In the genomic region with DNA sequence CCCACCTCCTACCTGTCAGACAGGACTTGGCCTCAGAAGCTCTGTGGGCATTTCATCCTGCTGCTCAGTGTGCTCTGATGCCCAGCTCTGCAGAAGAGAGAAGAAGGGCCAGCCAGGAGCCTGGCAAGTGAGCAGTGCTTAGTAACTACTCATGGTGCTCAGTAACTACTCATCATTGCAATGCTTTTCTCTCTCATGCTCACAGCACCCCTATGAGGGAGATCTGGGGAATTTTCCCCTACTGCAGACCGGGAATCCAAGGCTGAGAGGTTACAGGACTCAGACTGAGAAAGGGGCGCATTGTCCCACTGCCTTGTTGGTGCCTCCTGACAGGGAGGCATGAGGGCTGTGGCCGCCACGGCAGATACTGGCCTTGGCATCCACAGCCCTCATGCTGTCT, we compare ENCODE assay signal across 15 cellular contexts.
DNase-seq lines count a peak whose midpoint lies in the region; ATAC-seq and TF ChIP-seq lines count a peak whose summit lies in the region.
"Had no signal": no experiment of that assay in that cellular context is flagged by ENCODE, and none has a peak within 500 bp of the region (broad histone marks: within the 10 kb centered on the region; RNA-seq: fewer than 3 reads in every experiment).

No MANE protein-coding gene starts in this region.

- H3K27ac ChIP-seq in AG04450 (ENCODE audit: low read depth, low read length) = no peak overlapping the region
- H3K27ac ChIP-seq: uterus had no signal

- peaks cover 17% of the 10 kb centered on the region for H3K9me3 ChIP-seq in AG04450 (ENCODE audit: control insufficient read depth, insufficient read depth, low read length)
- H3K9me3 ChIP-seq: uterus had no signal

- in situ Hi-C loops in G401 (cut with HindIII; ENCODE audit: low sequenced_read_pairs) = no loop called here

- H3K9me3 Mint-ChIP-seq in natural killer cell = no peaks in the 10 kb centered on the region

- CTCF ChIA-PET in AG04450 (lab: Charles Lee) = interaction anchor here (0.5 to 1.4 kb wide), 5 partner anchors 16 to 723 kb away, joined by 3 to 4 read pairs (median 3); no protein-coding TSS in a partner anchor

- POLR2A ChIA-PET in AG04450 (lab: Yijun Ruan, JAX) = no interaction called here

- no peak overlapping the region for H3K27ac Mint-ChIP-seq in natural killer cell
- H3K27ac Mint-ChIP-seq: activated CD8-positive, alpha-beta memory T cell treated with anti-CD3 and anti-CD28 coated beads, Interleukin-2, amount 10 ng/mL, durations not matched to agents 7 days and 5 days; nephron progenitor cell had no signal

- H3K4me3 Mint-ChIP-seq in natural killer cell = no peak overlapping the region
- H3K4me3 Mint-ChIP-seq: activated CD8-positive, alpha-beta memory T cell treated with anti-CD3 and anti-CD28 coated beads, Interleukin-2, amount 10 ng/mL, durations not matched to agents 7 days and 5 days; nephron progenitor cell had no signal

- H3K36me3 Mint-ChIP-seq in natural killer cell = no peaks in the 10 kb centered on the region
- H3K36me3 Mint-ChIP-seq: activated CD8-positive, alpha-beta memory T cell treated with anti-CD3 and anti-CD28 coated beads, Interleukin-2, amount 10 ng/mL, durations not matched to agents 7 days and 5 days had no signal

- H3K4me3 ChIP-seq in AG04450 (ENCODE audit: low read depth, low read length) = no peak overlapping the region
- H3K4me3 ChIP-seq in choroid plexus epithelial cell (ENCODE audit: low read depth, low read length) = no peak overlapping the region
- H3K4me3 ChIP-seq: uterus had no signal

- no peak for DNase-seq in AG04450 (ENCODE audit: low read depth, low spot score)
- peak; percentile 13 for DNase-seq in HT1080 (ENCODE audit: low read depth)
- DNase-seq in choroid plexus epithelial cell (ENCODE audit: low read depth) = peak; percentile 62
- peak; percentile 34 for DNase-seq in islet precursor cell
- no peak for DNase-seq in RKO (ENCODE audit: low spot score)
- DNase-seq in G401 (ENCODE audit: low spot score) = no peak
- no peak for DNase-seq in natural killer cell
- DNase-seq in inferior parietal cortex (ENCODE audit: extremely low spot score) = no peak
- DNase-seq: activated CD8-positive, alpha-beta memory T cell treated with anti-CD3 and anti-CD28 coated beads, Interleukin-2, amount 10 ng/mL, durations not matched to agents 7 days and 5 days; C1 segment of cervical spinal cord; MV-4-11; NCI-H2227 treated with DMSO at 0.1 percent for 48 hours; nephron progenitor cell; RPMI8226; uterus had no signal

- no peaks in the 10 kb centered on the region for H3K4me1 Mint-ChIP-seq in natural killer cell
- H3K4me1 Mint-ChIP-seq: activated CD8-positive, alpha-beta memory T cell treated with anti-CD3 and anti-CD28 coated beads, Interleukin-2, amount 10 ng/mL, durations not matched to agents 7 days and 5 days had no signal

- TF ChIP-seq CTCF in AG04450 (IDR thresholded peaks at IDR 0.05; ENCODE audit: low read depth, low read length) (peak; percentile 47), choroid plexus epithelial cell (conservative IDR thresholded peaks at IDR 0.05; ENCODE audit: low read depth, low read length) (peak; percentile 55), natural killer cell (IDR thresholded peaks at IDR 0.05) (no peak)

- peaks cover 3% of the 10 kb centered on the region for H3K27me3 ChIP-seq in AG04450 (ENCODE audit: control insufficient read depth, insufficient read depth, low read length)

- ATAC-seq in natural killer cell = no peak
- ATAC-seq: activated CD8-positive, alpha-beta memory T cell treated with anti-CD3 and anti-CD28 coated beads, Interleukin-2, amount 10 ng/mL, durations not matched to agents 7 days and 5 days had no signal

- peaks cover 9 to 50% of the 10 kb centered on the region in 2 donors for H3K27me3 Mint-ChIP-seq in natural killer cell (ENCODE audit: low read depth in 2 of 2)

- intact Hi-C loops in natural killer cell (cut with micrococcal nuclease) = no loop called here

Comparison
In these comparisons a context has a peak if more than half of its experiments do, and no peak if none do; other contexts are left out.
1. DNase-seq: peak in HT1080 (single experiment), choroid plexus epithelial cell (single experiment) and islet precursor cell (single experiment); none in AG04450 (single experiment), RKO (single experiment), G401 (single experiment), natural killer cell (single experiment) and inferior parietal cortex (single experiment).